In the genomic region with DNA sequence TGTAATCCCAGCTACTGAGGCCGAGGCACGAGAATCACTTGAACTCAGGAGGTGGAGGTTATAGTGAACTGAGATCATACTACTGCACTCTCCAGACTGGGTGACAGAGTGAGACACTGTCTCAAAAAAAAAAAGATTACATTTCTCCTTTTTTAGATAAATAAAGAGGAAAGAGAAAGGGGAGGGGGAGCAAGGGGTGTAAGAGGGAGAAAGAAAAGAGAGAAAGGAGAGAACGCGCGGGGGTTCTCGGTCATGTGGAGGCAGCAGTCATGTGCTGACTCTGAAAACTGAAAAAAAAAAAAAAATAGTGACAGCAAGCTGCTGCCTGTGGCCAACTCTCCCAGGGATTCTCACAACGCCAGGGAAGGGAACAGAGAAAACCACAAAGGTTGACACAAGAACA, we compare ENCODE assay signal across 1 cellular context.
TF ChIP-seq lines count a peak whose summit lies in the region.

No MANE protein-coding gene starts in this region.

TF ChIP-seq in HEK293, 187 proteins besides CTCF, POLR2A, EP300 and RAD21 (continued from another document):
- TF ChIP-seq ZBTB11 (tag by site-specific recombination; conservative IDR thresholded peaks at IDR 0.05; ENCODE audit: low read depth), result no peak
- no peak for TF ChIP-seq ZBTB1 (tag by site-specific recombination; IDR thresholded peaks at IDR 0.05)
- TF ChIP-seq PRDM1 (tag by site-specific recombination; IDR thresholded peaks at IDR 0.05), result peak; percentile 30; the same call in 1 of the 2 replicates
- TF ChIP-seq ZSCAN4 (tag by site-specific recombination; IDR thresholded peaks at IDR 0.05), result no peak
- TF ChIP-seq ZNF324 (tag by site-specific recombination; IDR thresholded peaks at IDR 0.05), result 0 out of 2 replicates have a peak, but pooled peaks have one; percentile 28
- TF ChIP-seq ZNF335 (tag by site-specific recombination; conservative IDR thresholded peaks at IDR 0.05), result peak; percentile 44
- TF ChIP-seq ZNF362 (tag by site-specific recombination; IDR thresholded peaks at IDR 0.05), result peak; percentile 87; the same call in 1 of the 2 replicates
- TF ChIP-seq OVOL3 (tag by site-specific recombination; IDR thresholded peaks at IDR 0.05), result no peak
- TF ChIP-seq ZNF433 (tag by site-specific recombination; IDR thresholded peaks at IDR 0.05; ENCODE audit: low read depth), result no peak
- TF ChIP-seq ZNF155 (tag by site-specific recombination; IDR thresholded peaks at IDR 0.05), result no peak
TF ChIP-seq in HEK293: peak in this region for 6.
